28 cellular contexts compared by ENCODE assay signal in genomic region chr4:84100071-84100470, GRCh38.
"Had no signal": no experiment of that assay in that cellular context is flagged by ENCODE, and none has a peak within 500 bp of the region (broad histone marks: within the 10 kb centered on the region; RNA-seq: fewer than 3 reads in every experiment).

No MANE protein-coding gene starts in this region.

- H3K9me3 Mint-ChIP-seq: activated CD8-positive, alpha-beta T cell treated with anti-CD3 and anti-CD28 coated beads for 36 hours; activated T-cell treated with anti-CD3 and anti-CD28 coated beads, Interleukin-2, amount 50 U/mL, for 4 hours; activated T-helper 17 cell treated with anti-CD3 and anti-CD28 coated beads, Interleukin-2, amount 50 U/mL, for 72 hours had no signal

- H3K4me1 ChIP-seq: body of pancreas, colonic mucosa, esophagus squamous epithelium, heart right ventricle had no signal

- H3K4me3 ChIP-seq: body of pancreas, colonic mucosa, esophagus squamous epithelium, gastroesophageal sphincter, heart right ventricle had no signal

- FAIRE-seq: endometrium, endothelial cell of umbilical vein had no signal

- H3K27ac Mint-ChIP-seq: activated CD8-positive, alpha-beta T cell treated with anti-CD3 and anti-CD28 coated beads for 36 hours; activated naive CD8-positive, alpha-beta T cell; activated T-helper 17 cell treated with anti-CD3 and anti-CD28 coated beads, Interleukin-2, amount 50 U/mL, for 72 hours had no signal

- H3K27me3 ChIP-seq: body of pancreas, colonic mucosa, esophagus squamous epithelium, gastroesophageal sphincter, heart right ventricle had no signal

- H3K36me3 Mint-ChIP-seq: activated naive CD8-positive, alpha-beta T cell had no signal

- H3K4me1 Mint-ChIP-seq: activated T-helper 17 cell treated with anti-CD3 and anti-CD28 coated beads, Interleukin-2, amount 50 U/mL, for 72 hours had no signal

- H3K27ac ChIP-seq: body of pancreas, colonic mucosa, epithelial cell of prostate, esophagus squamous epithelium, gastroesophageal sphincter, heart right ventricle had no signal

- H3K36me3 ChIP-seq: colonic mucosa, esophagus squamous epithelium, gastroesophageal sphincter, heart right ventricle had no signal

- ATAC-seq: activated CD8-positive, alpha-beta T cell treated with anti-CD3 and anti-CD28 coated beads for 36 hours; activated T-cell treated with anti-CD3 and anti-CD28 coated beads, Interleukin-2, amount 50 U/mL, for 4 hours; activated T-helper 17 cell treated with anti-CD3 and anti-CD28 coated beads, Interleukin-2, amount 50 U/mL, for 72 hours; body of pancreas; gastroesophageal sphincter; heart right ventricle had no signal

- H3K4me3 Mint-ChIP-seq: activated CD8-positive, alpha-beta T cell treated with anti-CD3 and anti-CD28 coated beads for 36 hours; activated naive CD8-positive, alpha-beta T cell; activated T-cell treated with anti-CD3 and anti-CD28 coated beads, Interleukin-2, amount 50 U/mL, for 4 hours; activated T-helper 17 cell treated with anti-CD3 and anti-CD28 coated beads, Interleukin-2, amount 50 U/mL, for 72 hours had no signal

- H3K9me3 ChIP-seq: body of pancreas, colonic mucosa, esophagus squamous epithelium, gastroesophageal sphincter had no signal

- DNase-seq: activated CD4-positive, alpha-beta T cell treated with anti-CD3 and anti-CD28 coated beads for 1 hour; activated CD4-positive, alpha-beta T cell treated with anti-CD3 and anti-CD28 coated beads for 48 hours; activated CD4-positive, alpha-beta T cell treated with anti-CD3 and anti-CD28 coated beads, Interleukin-2, amount 50 U/mL, for 1 hour; activated CD4-positive, alpha-beta T cell treated with anti-CD3 and anti-CD28 coated beads, Interleukin-2, amount 50 U/mL, for 48 hours; activated CD8-positive, alpha-beta memory T cell treated with anti-CD3 and anti-CD28 coated beads for 24 hours; activated CD8-positive, alpha-beta T cell treated with anti-CD3 and anti-CD28 coated beads for 36 hours; activated effector memory CD4-positive, alpha-beta T cell treated with Interleukin-2 at 50 U/mL for 16 hours; activated gamma-delta T cell treated with Interleukin-2 at 50 U/mL for 16 hours; activated naive CD4-positive, alpha-beta T cell treated with anti-CD3 and anti-CD28 coated beads, Interleukin-2, amount 50 U/mL, for 16 hours; activated naive CD4-positive, alpha-beta T cell treated with Interleukin-2 at 50 U/mL for 16 hours; activated T-cell treated with anti-CD3 and anti-CD28 coated beads, Interleukin-2, amount 50 U/mL, for 4 hours; amniotic stem cell; anterior cingulate cortex; body of pancreas; central memory CD4-positive, alpha-beta T cell; cerebellar nuclear complex; colonic mucosa; effector CD8-positive, alpha-beta T cell; esophagus squamous epithelium; foreskin melanocyte; heart right ventricle; T-helper 2 cell had no signal

- H3K27me3 Mint-ChIP-seq: activated CD8-positive, alpha-beta T cell treated with anti-CD3 and anti-CD28 coated beads for 36 hours; activated T-helper 17 cell treated with anti-CD3 and anti-CD28 coated beads, Interleukin-2, amount 50 U/mL, for 72 hours had no signal
